In genomic region chr22:27810566-27810965, GRCh38 we compare ENCODE assay signal across 12 cellular contexts. TPM values are rescaled to one million over a fixed set of nuclear protein-coding genes. Genes with fewer than 3 reads are reported as not detected.
DNase-seq lines count a peak whose midpoint lies in the region; ATAC-seq and TF ChIP-seq lines count a peak whose summit lies in the region.
"Had no signal": no experiment of that assay in that cellular context is flagged by ENCODE, and none has a peak within 500 bp of the region (broad histone marks: within the 10 kb centered on the region; RNA-seq: fewer than 3 reads in every experiment).

No MANE protein-coding gene starts in this region.

- intact Hi-C loops in activated CD8-positive, alpha-beta T cell treated with anti-CD3 and anti-CD28 coated beads for 36 hours (cut with micrococcal nuclease), result no loop called here

- H3K4me3 Mint-ChIP-seq in activated CD8-positive, alpha-beta T cell treated with anti-CD3 and anti-CD28 coated beads for 36 hours, result no peak overlapping the region
- H3K4me3 Mint-ChIP-seq: dendritic cell treated with granulocyte-macrophage colony-stimulating factor and Interleukin-4, amounts not matched to agents 40 ng/mL and 50 ng/mL, for 4 days had no signal

- H3K27me3 Mint-ChIP-seq in activated CD8-positive, alpha-beta T cell treated with anti-CD3 and anti-CD28 coated beads for 36 hours, result peaks cover 14% of the 10 kb centered on the region

- H3K4me1 Mint-ChIP-seq in activated CD8-positive, alpha-beta T cell treated with anti-CD3 and anti-CD28 coated beads for 36 hours (ENCODE audit: low read depth), result no peaks in the 10 kb centered on the region

- no peaks in the 10 kb centered on the region for H3K27me3 ChIP-seq in suprapubic skin
- H3K27me3 ChIP-seq: Peyer's patch had no signal

- H3K36me3 Mint-ChIP-seq in activated CD8-positive, alpha-beta T cell treated with anti-CD3 and anti-CD28 coated beads for 36 hours (ENCODE audit: low read depth), result no peaks in the 10 kb centered on the region

- DNase-seq in astrocyte of the hippocampus (ENCODE audit: low read depth, low spot score) (peak; percentile 79), left kidney (ENCODE audit: low read depth, low spot score) (peak; percentile 83), suprapubic skin (ENCODE audit: low spot score in 2 of 2) (no peak), medulla oblongata (ENCODE audit: extremely low spot score) (no peak), SIG-M5 treated with dmso at 0.1 percent for 504 hours (lab: John Stamatoyannopoulos, UW; ENCODE audit: unreplicated experiment) (no peak)
- no peak for DNase-seq in activated CD8-positive, alpha-beta T cell treated with anti-CD3 and anti-CD28 coated beads for 36 hours
- DNase-seq: activated CD4-positive, alpha-beta T cell treated with anti-CD3 and anti-CD28 coated beads, Interleukin-2, amount 50 U/mL, for 1 hour; midbrain had no signal

- TF ChIP-seq CTCF in suprapubic skin (IDR thresholded peaks at IDR 0.05), result no peak
- no peak for TF ChIP-seq CTCF in activated CD8-positive, alpha-beta T cell treated with anti-CD3 and anti-CD28 coated beads for 36 hours (IDR thresholded peaks at IDR 0.05)

- peak overlapping the region; percentile 60 for H3K27ac ChIP-seq in suprapubic skin

- no peak overlapping the region for H3K4me3 ChIP-seq in suprapubic skin
- H3K4me3 ChIP-seq: Peyer's patch had no signal

- no peak for ATAC-seq in activated CD8-positive, alpha-beta T cell treated with anti-CD3 and anti-CD28 coated beads for 36 hours
- ATAC-seq in HG03571 (IDR thresholded peaks at IDR 0.05; ENCODE audit: unreplicated experiment), result no peak

- TF ChIP-seq POLR2A in suprapubic skin (IDR thresholded peaks at IDR 0.05), result no peak

- H3K4me1 ChIP-seq in suprapubic skin, result peaks cover 18% of the 10 kb centered on the region
- H3K4me1 ChIP-seq: Peyer's patch had no signal

- no peaks in the 10 kb centered on the region for H3K36me3 ChIP-seq in suprapubic skin
- H3K36me3 ChIP-seq: Peyer's patch had no signal

- TF ChIP-seq RAD21 in Ishikawa (IDR thresholded peaks at IDR 0.05; ENCODE audit: low read depth), result no peak

- no peak for TF ChIP-seq EP300 in Ishikawa (IDR thresholded peaks at IDR 0.05; ENCODE audit: borderline replicate concordance)
- no peak for TF ChIP-seq EP300 in suprapubic skin (IDR thresholded peaks at IDR 0.05)

- H3K9me3 Mint-ChIP-seq in activated CD8-positive, alpha-beta T cell treated with anti-CD3 and anti-CD28 coated beads for 36 hours, result no peaks in the 10 kb centered on the region
- H3K9me3 Mint-ChIP-seq: dendritic cell treated with granulocyte-macrophage colony-stimulating factor and Interleukin-4, amounts not matched to agents 40 ng/mL and 50 ng/mL, for 4 days had no signal

- POLR2A ChIA-PET in activated CD8-positive, alpha-beta T cell treated with anti-CD3 and anti-CD28 coated beads for 36 hours (lab: Charles Lee), result no interaction called here

- CTCF ChIA-PET in activated CD8-positive, alpha-beta T cell treated with anti-CD3 and anti-CD28 coated beads for 36 hours (lab: Charles Lee), result no interaction called here

- no peak overlapping the region for H3K27ac Mint-ChIP-seq in activated CD8-positive, alpha-beta T cell treated with anti-CD3 and anti-CD28 coated beads for 36 hours
- H3K27ac Mint-ChIP-seq: dendritic cell treated with granulocyte-macrophage colony-stimulating factor and Interleukin-4, amounts not matched to agents 40 ng/mL and 50 ng/mL, for 4 days had no signal

- 61% methylated on average over 7 of the region's 16 CpGs for WGBS in suprapubic skin

- no peaks in the 10 kb centered on the region for H3K9me3 ChIP-seq in suprapubic skin
- H3K9me3 ChIP-seq: Peyer's patch had no signal

TF ChIP-seq in Ishikawa, 13 proteins besides CTCF, POLR2A, EP300 and RAD21:
- no peak for TF ChIP-seq TEAD4 (IDR thresholded peaks at IDR 0.05)
- 0 out of 2 replicates have a peak, but pooled peaks have one; percentile 24 for TF ChIP-seq NFIC (IDR thresholded peaks at IDR 0.05)

RNA-seq across cellular contexts. Expression of gene MN1, which starts 9.0 kb away (rescaled TPM):
- 1 to 10 TPM; 1.7 to 6.5 (median 4.1) TPM for total RNA-seq in suprapubic skin
- total RNA-seq in activated CD8-positive, alpha-beta T cell treated with anti-CD3 and anti-CD28 coated beads for 36 hours, result under 1 TPM; 0.11 to 0.16 TPM

Comparison
In these comparisons a context has a peak if more than half of its experiments do, and no peak if none do; other contexts are left out.
1. DNase-seq: peak in astrocyte of the hippocampus (single experiment) and left kidney (single experiment); none in suprapubic skin (0 of 2), medulla oblongata (single experiment), SIG-M5 treated with dmso at 0.1 percent for 504 hours (single experiment) and activated CD8-positive, alpha-beta T cell treated with anti-CD3 and anti-CD28 coated beads for 36 hours (single experiment).